In the genomic region with DNA sequence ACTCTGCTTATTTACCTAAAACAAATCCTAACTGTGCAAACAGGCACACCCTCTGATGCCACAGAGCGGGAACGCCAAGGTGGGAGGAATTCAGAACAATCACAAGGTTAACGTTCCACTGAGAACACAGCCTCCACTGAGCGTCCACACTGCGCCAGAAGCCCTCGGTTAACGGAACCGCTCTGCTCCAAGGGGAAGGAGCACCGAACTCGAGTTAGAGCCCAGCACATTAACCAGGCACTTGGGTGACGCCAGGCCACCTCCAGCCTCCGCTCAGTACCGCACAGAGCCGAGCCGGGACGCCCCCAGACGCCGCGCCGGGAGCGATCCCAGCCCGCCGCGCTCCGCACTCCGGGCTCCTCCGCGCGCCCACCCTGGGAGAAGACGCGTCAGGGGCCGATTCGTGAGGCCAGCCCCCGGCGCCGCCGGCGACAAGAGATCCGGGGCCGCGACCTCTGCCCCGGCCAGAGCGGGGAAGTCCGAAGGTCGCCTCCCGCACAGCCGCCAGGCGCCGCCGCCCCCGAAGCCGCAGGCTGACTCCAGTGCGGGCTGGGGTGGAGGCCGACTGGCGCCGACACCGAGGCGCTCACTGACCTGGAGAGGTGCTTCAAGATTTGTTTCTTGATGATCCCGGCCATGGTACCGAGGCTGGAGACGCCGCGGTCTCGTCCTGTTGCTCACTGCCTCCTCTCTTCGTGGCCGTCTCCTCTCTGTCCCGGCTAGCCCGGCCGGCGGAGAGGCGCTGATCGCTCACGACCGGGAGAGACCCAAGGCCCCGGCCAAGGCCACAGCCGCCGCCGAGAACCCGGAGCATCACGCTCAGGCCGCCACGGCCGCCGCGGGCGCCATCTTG, we compare ENCODE assay signal across 8 cellular contexts. TPM values are rescaled to one million over a fixed set of nuclear protein-coding genes. Genes with fewer than 3 reads are reported as not detected.
DNase-seq lines count a peak whose midpoint lies in the region; ATAC-seq, FAIRE-seq and TF ChIP-seq lines count a peak whose summit lies in the region.

No MANE protein-coding gene starts in this region.

- H3K9me3 Mint-ChIP-seq in immature natural killer cell: no peaks in the 10 kb centered on the region

- peak; percentile 39 for DNase-seq in GM10248 (ENCODE audit: extremely low spot score)
- peak; percentile 16 for DNase-seq in T follicular helper cell (ENCODE audit: low read depth)
- DNase-seq in breast epithelium (ENCODE audit: low spot score in 2 of 2): peak; percentile 52 to 60
- DNase-seq in immature natural killer cell: peak in 1 of 3 donors; percentile 68
- peak; percentile 93 for DNase-seq in spleen
- no peak for DNase-seq in HTR-8/SVneo (ENCODE audit: insufficient read length, low spot score)

- peaks cover 0 to 4% (median 2%) of the 10 kb centered on the region in 3 donors for H3K27me3 Mint-ChIP-seq in immature natural killer cell (ENCODE audit: low read depth in 3 of 3)

- no peaks in the 10 kb centered on the region for H3K36me3 ChIP-seq in breast epithelium
- H3K36me3 ChIP-seq in spleen: no peaks in the 10 kb centered on the region

- H3K27me3 ChIP-seq in breast epithelium: no peaks in the 10 kb centered on the region
- H3K27me3 ChIP-seq in spleen (replicated peaks in 1 of 7): no peaks in the 10 kb centered on the region

- peak; percentile 58 for TF ChIP-seq POLR2A in breast epithelium (IDR thresholded peaks at IDR 0.05)
- no peak for TF ChIP-seq POLR2A in spleen (IDR thresholded peaks at IDR 0.05)

- no peak for TF ChIP-seq EP300 in Ishikawa (IDR thresholded peaks at IDR 0.05; ENCODE audit: borderline replicate concordance)

- TF ChIP-seq RAD21 in Ishikawa (IDR thresholded peaks at IDR 0.05; ENCODE audit: low read depth): no peak

- H3K36me3 Mint-ChIP-seq in immature natural killer cell: no peaks in the 10 kb centered on the region

- peak overlapping the region; percentile 98 to 99 for H3K27ac ChIP-seq in breast epithelium
- H3K27ac ChIP-seq in spleen: peak overlapping the region; percentile 94 to 98 (median 97)

- peak overlapping the region; percentile 79 to 100 (median 96) for H3K4me3 ChIP-seq in breast epithelium
- H3K4me3 ChIP-seq in spleen: peak overlapping the region; percentile 81 to 99 (median 92)

- TF ChIP-seq CTCF in GM10248 (IDR thresholded peaks at IDR 0.05; ENCODE audit: control extremely low read depth, extremely low read depth, low read depth, missing control alignments) (no peak), breast epithelium (IDR thresholded peaks at IDR 0.05) (no peak), spleen (IDR thresholded peaks at IDR 0.05 in 8 of 11, conservative IDR thresholded peaks at IDR 0.05 in 3 of 11) (no peak)

- H3K27ac Mint-ChIP-seq in immature natural killer cell: peak overlapping the region; percentile 80 to 95 (median 94)

- peaks cover 30 to 48% of the 10 kb centered on the region in 2 donors for H3K4me1 Mint-ChIP-seq in immature natural killer cell

- POLR2A ChIA-PET in GM10248 (lab: Yijun Ruan, JAX): no interaction called here

- ATAC-seq in GM21717 (IDR thresholded peaks at IDR 0.05; ENCODE audit: unreplicated experiment): peak; percentile 48

- intact Hi-C loops in breast epithelium (cut with DNase I; ENCODE audit: low total_unique reads) (no loop called here), spleen (cut with DNase I; ENCODE audit: low total_unique reads) (loop anchor here (5.0 kb wide), 1 partner anchor 60 kb away; a partner anchor contains a TSS)

- CTCF ChIA-PET in GM10248 (lab: Yijun Ruan, JAX): no interaction called here

- peak overlapping the region; percentile 87 to 95 (median 93) for H3K4me3 Mint-ChIP-seq in immature natural killer cell

- no peaks in the 10 kb centered on the region for H3K9me3 ChIP-seq in breast epithelium
- no peaks in the 10 kb centered on the region for H3K9me3 ChIP-seq in spleen

- H3K4me1 ChIP-seq in breast epithelium (peaks cover 0 to 12% of the 10 kb centered on the region in 2 donors), spleen (peaks cover 15 to 66% (median 54%) of the 10 kb centered on the region in 6 donors)

- WGBS in spleen, 5 donors: 0 to 1% (median 0%) methylated on average over 32 to 86 of the region's 86 CpGs

- FAIRE-seq in HTR-8/SVneo (lab: Jason Lieb, UNC): no peak

TF ChIP-seq in Ishikawa, 13 proteins besides CTCF, POLR2A, EP300 and RAD21:
- TF ChIP-seq, protein P1, sequence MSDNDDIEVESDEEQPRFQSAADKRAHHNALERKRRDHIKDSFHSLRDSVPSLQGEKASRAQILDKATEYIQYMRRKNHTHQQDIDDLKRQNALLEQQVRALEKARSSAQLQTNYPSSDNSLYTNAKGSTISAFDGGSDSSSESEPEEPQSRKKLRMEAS (IDR thresholded peaks at IDR 0.05): peak; percentile 30; the same call in 1 of the 2 replicates
- peak; percentile 94 for TF ChIP-seq YY1 (IDR thresholded peaks at IDR 0.05; ENCODE audit: low read depth)
- no peak for TF ChIP-seq ZBTB7A (IDR thresholded peaks at IDR 0.05; ENCODE audit: low read depth)
- TF ChIP-seq TAF1 (IDR thresholded peaks at IDR 0.05; ENCODE audit: low read depth): peak; percentile 94; the same call in 1 of the 2 replicates

RNA-seq across cellular contexts. Expression of a gene that starts 0.5 kb away (rescaled TPM):
- total RNA-seq in breast epithelium: 10 to 100 TPM; 29.2 to 42.4 (median 40.8) TPM
- polyA plus RNA-seq in immature natural killer cell: 10 to 100 TPM; 15.6 to 24.8 (median 16.4) TPM
- 10 to 100 TPM; 29.5 to 42.5 (median 36.3) TPM for total RNA-seq in spleen
- 1 to 10 TPM; 3.8 to 6.3 (median 5.1) TPM for polyA plus RNA-seq in spleen

RNA-seq across cellular contexts. Expression of a gene that starts 58.4 kb away (rescaled TPM):
- total RNA-seq in breast epithelium: 10 to 100 TPM; 11.2 to 33.5 (median 21.0) TPM
- polyA plus RNA-seq in immature natural killer cell: 10 to 100 TPM; 40.6 to 54.6 (median 41.3) TPM
- total RNA-seq in spleen: 10 to 100 TPM; 20.1 to 32.4 (median 25.1) TPM
- polyA plus RNA-seq in spleen: 10 to 100 TPM; 15.0 to 23.1 (median 18.4) TPM
